Comparison of ENCODE assay signal across 8 cellular contexts in the genomic region with DNA sequence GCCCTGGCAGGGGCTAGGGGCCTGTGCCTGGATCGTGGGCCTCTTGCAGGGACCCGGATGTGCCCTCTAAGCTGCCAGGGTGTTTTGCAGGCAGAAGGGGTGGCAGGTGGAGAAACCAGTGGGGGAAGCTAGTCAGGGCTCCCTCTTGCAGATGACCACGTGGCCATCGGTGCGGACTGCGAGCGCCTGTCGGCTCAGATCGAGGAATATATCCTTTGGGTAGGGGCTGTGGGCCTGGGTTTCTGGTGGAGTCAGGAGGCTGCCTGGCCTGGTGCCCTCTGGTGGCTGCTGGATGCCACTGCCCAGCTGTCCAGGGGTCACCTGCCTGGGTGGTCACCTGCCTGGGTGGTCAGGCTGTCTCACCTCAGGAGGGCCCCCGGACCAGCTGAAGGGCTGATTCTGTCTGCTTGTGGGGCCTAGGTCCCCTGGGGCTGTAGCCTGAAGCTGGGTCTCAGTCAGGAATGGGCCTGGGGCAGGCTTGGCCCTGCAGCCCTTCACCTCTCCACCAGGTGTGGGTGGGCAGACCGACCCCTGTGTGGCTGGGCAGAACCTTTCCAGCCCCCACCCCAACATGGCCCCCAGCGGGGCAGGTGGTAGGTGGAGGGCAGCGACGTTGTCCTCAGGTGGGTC. TPM values are rescaled to one million over a fixed set of nuclear protein-coding genes. Genes with fewer than 3 reads are reported as not detected.
A peak's percentile ranks its signal among the peaks of the same experiment; 100 is the strongest.
DNase-seq lines count a peak whose midpoint lies in the region; ATAC-seq, FAIRE-seq and TF ChIP-seq lines count a peak whose summit lies in the region.

No MANE protein-coding gene starts in this region.

- H3K27ac ChIP-seq in dorsolateral prefrontal cortex (peak overlapping the region in 2 of 59 donors; percentile 3 to 37), pancreas (no peak overlapping the region)

- intact Hi-C loops in dorsolateral prefrontal cortex (cut with DNase I), result loop anchor here in 1 of 2 donors (10.0 kb wide), 1 partner anchor 175 kb away; the partner anchor contains the start of gene DNAJC5
- intact Hi-C loops in pancreas (cut with DNase I), result no loop called here

- no peaks in the 10 kb centered on the region for H3K36me3 ChIP-seq in pancreas

- H3K27me3 ChIP-seq in dorsolateral prefrontal cortex (no peaks in the 10 kb centered on the region), pancreas (no peaks in the 10 kb centered on the region)

- ATAC-seq in pancreas (peak in 3 of 4 donors; percentile 45 to 59 (median 55)), HG03571 (IDR thresholded peaks at IDR 0.05; ENCODE audit: unreplicated experiment) (no peak), HG03342 (IDR thresholded peaks at IDR 0.05; ENCODE audit: unreplicated experiment) (no peak), GM21381 (IDR thresholded peaks at IDR 0.05; ENCODE audit: unreplicated experiment) (no peak)

- no peaks in the 10 kb centered on the region for H3K4me1 ChIP-seq in pancreas

- DNase-seq in DMS53 (lab: John Stamatoyannopoulos, UW), result peak; percentile 65
- DNase-seq in DMS53 treated with DMSO at 0.1 percent for 48 hours (lab: John Stamatoyannopoulos, UW; ENCODE audit: unreplicated experiment), result no peak
- peak; percentile 18 for DNase-seq in LoVo (ENCODE audit: low spot score)
- DNase-seq in dorsolateral prefrontal cortex, result peak in 1 of 10 donors; percentile 64
- no peak for DNase-seq in pancreas

- no peak for FAIRE-seq in pancreas (lab: Jason Lieb, UNC)

- 64 to 66% methylated on average over 14 of the region's 14 CpGs for WGBS in pancreas, 2 donors

- no peaks in the 10 kb centered on the region for H3K9me3 ChIP-seq in pancreas

- TF ChIP-seq CTCF in dorsolateral prefrontal cortex (IDR thresholded peaks at IDR 0.05 in 54 of 56, conservative IDR thresholded peaks at IDR 0.05 in 2 of 56; ENCODE audit: low read depth in 1 of 56, partially characterized antibody in 56 of 56) (peak in 53 of 56 donors; percentile 25 to 67 (median 51)), pancreas (IDR thresholded peaks at IDR 0.05) (peak; percentile 43 to 68 (median 59))

- H3K4me3 ChIP-seq in dorsolateral prefrontal cortex (no peak overlapping the region), pancreas (no peak overlapping the region)

RNA-seq across cellular contexts. Expression of gene TCEA2, which starts 6.7 kb away (rescaled TPM):
- total RNA-seq in dorsolateral prefrontal cortex (100 to 1,000 TPM; 105 to 197 (median 137) TPM), pancreas (10 to 100 TPM; 11.6 to 24.5 (median 13.9) TPM)
- polyA plus RNA-seq in pancreas, result 10 to 100 TPM; 35.7 to 52.9 TPM

RNA-seq across cellular contexts. Expression of gene RGS19, which starts 9.6 kb away (rescaled TPM):
- total RNA-seq in dorsolateral prefrontal cortex, result 10 to 100 TPM in 47 of 120 experiments, 1 to 10 TPM in 73; 3.4 to 22.4 (median 9.0) TPM
- 10 to 100 TPM in 1 of 6 donors, 1 to 10 TPM in 5; 3.2 to 11.9 (median 4.1) TPM for total RNA-seq in pancreas
- polyA plus RNA-seq in pancreas, result 1 to 10 TPM; 7.5 to 8.9 TPM

RNA-seq across cellular contexts. Expression of gene OPRL1, which starts 10.2 kb away (rescaled TPM):
- total RNA-seq in dorsolateral prefrontal cortex, result 10 to 100 TPM in 118 of 120 experiments, 1 to 10 TPM in 2; 6.8 to 31.5 (median 21.2) TPM
- 1 to 10 TPM in 3 of 6 donors, under 1 TPM in 3; 0.25 to 2.2 (median 1.1) TPM for total RNA-seq in pancreas
- under 1 TPM; 0.49 to 0.94 TPM for polyA plus RNA-seq in pancreas

RNA-seq across cellular contexts. Expression of gene LKAAEAR1, which starts 14.5 kb away (rescaled TPM):
- total RNA-seq in dorsolateral prefrontal cortex (1 to 10 TPM; 1.3 to 8.3 (median 3.5) TPM), pancreas (under 1 TPM in 2 of 6 donors, not detected in 4; 0.22 to 0.24 TPM)
- not detected for polyA plus RNA-seq in pancreas

RNA-seq across cellular contexts. Expression of gene SOX18, which starts 20.3 kb away (rescaled TPM):
- total RNA-seq in dorsolateral prefrontal cortex, result 10 to 100 TPM in 46 of 120 experiments, 1 to 10 TPM in 74; 2.1 to 27.7 (median 9.1) TPM
- total RNA-seq in pancreas, result 1 to 10 TPM; 3.7 to 9.1 (median 5.2) TPM
- 1 to 10 TPM; 6.1 to 6.4 TPM for polyA plus RNA-seq in pancreas

Comparison
In these comparisons a context has a peak if more than half of its experiments do, and no peak if none do; other contexts are left out.
1. DNase-seq: peak in DMS53 (single experiment) and LoVo (single experiment); none in DMS53 treated with DMSO at 0.1 percent for 48 hours (single experiment) and pancreas (0 of 6).
2. ATAC-seq: peak in pancreas (3 of 4); none in HG03571 (single experiment), HG03342 (single experiment) and GM21381 (single experiment).
3. RNA of gene TCEA2, which starts 6.7 kb away (total RNA-seq): 105 to 197 TPM in dorsolateral prefrontal cortex; 11.6 to 24.5 TPM in pancreas; every median in the first group is over 4 times any median in the second.